ENCODE assay signal across 8 cellular contexts in the genomic region with DNA sequence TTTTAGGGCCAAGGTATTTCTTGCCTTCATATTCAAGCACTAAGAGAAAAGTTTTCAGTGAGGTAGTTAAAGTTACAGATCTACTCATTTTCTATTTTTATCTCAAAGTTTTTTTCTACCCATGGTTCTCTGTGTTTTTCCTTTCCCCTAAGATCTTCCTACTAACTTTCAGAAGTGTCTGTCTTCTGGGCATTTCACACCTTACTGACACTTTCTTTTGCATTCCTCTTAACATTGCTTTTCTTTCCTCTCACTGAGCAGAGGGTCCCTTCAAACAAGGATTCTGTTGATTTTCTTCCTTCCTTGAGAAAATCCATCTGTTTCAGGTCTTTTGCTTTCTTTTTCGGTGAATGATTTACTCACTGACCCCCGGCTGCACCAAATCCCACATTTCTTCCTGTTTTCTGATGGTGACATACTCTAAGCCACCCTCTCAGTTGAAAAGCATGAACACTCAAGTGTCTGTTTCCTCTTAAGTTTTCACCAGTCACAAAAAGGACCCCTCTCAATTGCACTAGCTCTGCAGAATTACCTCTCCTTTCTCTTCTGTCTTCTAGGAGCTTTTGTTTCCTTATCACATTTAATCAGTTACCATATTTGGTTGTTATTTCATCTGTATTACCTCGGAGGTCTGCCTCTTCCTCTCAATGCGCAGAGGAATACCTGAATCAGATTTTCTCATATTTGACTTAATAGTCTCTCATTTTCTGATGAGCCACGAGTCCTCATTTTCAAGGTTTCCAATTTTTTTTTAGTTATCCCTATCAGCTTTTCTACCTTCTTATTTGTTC.
DNase-seq lines count a peak whose midpoint lies in the region; ATAC-seq, FAIRE-seq and TF ChIP-seq lines count a peak whose summit lies in the region.

No MANE protein-coding gene starts in this region.

- TF ChIP-seq POLR2A in A549 (IDR thresholded peaks at IDR 0.05; ENCODE audit: low read length) (no peak), thyroid gland (IDR thresholded peaks at IDR 0.05) (no peak)

- TF ChIP-seq CTCF in A549 (IDR thresholded peaks at IDR 0.05) (no peak), thyroid gland (IDR thresholded peaks at IDR 0.05) (no peak)

- TF ChIP-seq EP300 in A549 (IDR thresholded peaks at IDR 0.05) = no peak

- FAIRE-seq in A549 (lab: Jason Lieb, UNC) = no peak

- H3K9me3 ChIP-seq in A549 (no peaks in the 10 kb centered on the region), thyroid gland (no peaks in the 10 kb centered on the region)

- H3K27ac ChIP-seq in A549 (peak overlapping the region; percentile 29 to 53), thyroid gland (no peak overlapping the region)

- POLR2A ChIA-PET in A549 (lab: Yijun Ruan, JAX) = no interaction called here

- peak overlapping the region; percentile 49 for H3K4me2 ChIP-seq in A549

- 15% methylated on average over 5 of the region's 5 CpGs for WGBS in A549 (ENCODE audit: missing lambda C conversion rate)
- WGBS in thyroid gland, 2 donors = 28 to 31% methylated on average over 5 of the region's 5 CpGs

- DNase-seq in A549 (ENCODE audit: low read depth in 1 of 2, low spot score in 1 of 2) (peak in 1 of 2 experiments; percentile 26), KG1 (lab: John Stamatoyannopoulos, UW) (peak; percentile 75), fibroblast of peridontal ligament (ENCODE audit: extremely low read depth) (peak; percentile 9), NCI-H82 treated with DMSO at 0.1 percent for 48 hours (lab: John Stamatoyannopoulos, UW; ENCODE audit: unreplicated experiment) (no peak), occipital lobe (lab: John Stamatoyannopoulos, UW) (no peak), thyroid gland (no peak)

- peaks cover 38% of the 10 kb centered on the region for H3K4me1 ChIP-seq in A549
- H3K4me1 ChIP-seq in thyroid gland = peaks cover 0 to 3% of the 10 kb centered on the region in 2 donors

- no peak for TF ChIP-seq RAD21 in A549 (conservative IDR thresholded peaks at IDR 0.05 in 1 of 2, IDR thresholded peaks at IDR 0.05 in 1 of 2)

- H3K4me3 ChIP-seq in A549 (no peak overlapping the region), thyroid gland (replicated peaks in 1 of 3) (no peak overlapping the region)

- no peaks in the 10 kb centered on the region for H3K36me3 ChIP-seq in thyroid gland

- intact Hi-C loops in thyroid gland (cut with DNase I) = no loop called here

- CTCF ChIA-PET in A549 (lab: Yijun Ruan, JAX) = no interaction called here

- peak; percentile 54 to 60; a peak in 4 of 6 replicates for ATAC-seq in A549
- ATAC-seq in GM18508 (IDR thresholded peaks at IDR 0.05; ENCODE audit: insufficient read depth, unreplicated experiment) = peak; percentile 62
- ATAC-seq in GM18867 (IDR thresholded peaks at IDR 0.05; ENCODE audit: unreplicated experiment) = no peak

- no peaks in the 10 kb centered on the region for H3K27me3 ChIP-seq in thyroid gland

TF ChIP-seq in A549, 52 proteins besides CTCF, POLR2A, EP300 and RAD21:
- TF ChIP-seq, protein P1, sequence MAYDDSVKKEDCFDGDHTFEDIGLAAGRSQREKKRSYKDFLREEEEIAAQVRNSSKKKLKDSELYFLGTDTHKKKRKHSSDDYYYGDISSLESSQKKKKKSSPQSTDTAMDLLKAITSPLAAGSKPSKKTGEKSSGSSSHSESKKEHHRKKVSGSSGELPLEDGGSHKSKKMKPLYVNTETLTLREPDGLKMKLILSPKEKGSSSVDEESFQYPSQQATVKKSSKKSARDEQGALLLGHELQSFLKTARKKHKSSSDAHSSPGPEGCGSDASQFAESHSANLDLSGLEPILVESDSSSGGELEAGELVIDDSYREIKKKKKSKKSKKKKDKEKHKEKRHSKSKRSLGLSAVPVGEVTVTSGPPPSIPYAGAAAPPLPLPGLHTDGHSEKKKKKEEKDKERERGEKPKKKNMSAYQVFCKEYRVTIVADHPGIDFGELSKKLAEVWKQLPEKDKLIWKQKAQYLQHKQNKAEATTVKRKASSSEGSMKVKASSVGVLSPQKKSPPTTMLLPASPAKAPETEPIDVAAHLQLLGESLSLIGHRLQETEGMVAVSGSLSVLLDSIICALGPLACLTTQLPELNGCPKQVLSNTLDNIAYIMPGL (CRISPR knock-in tag; IDR thresholded peaks at IDR 0.05; ENCODE audit: borderline replicate concordance) = no peak
- TF ChIP-seq EHF (CRISPR knock-in tag; IDR thresholded peaks at IDR 0.05) (no peak), RCOR1 (IDR thresholded peaks at IDR 0.05; ENCODE audit: low read depth, low read length) (no peak), FOXS1 (CRISPR knock-in tag; IDR thresholded peaks at IDR 0.05) (no peak), KDM5A (IDR thresholded peaks at IDR 0.05) (no peak), MAFK (IDR thresholded peaks at IDR 0.05; ENCODE audit: partially characterized antibody) (no peak), HOXB5 (CRISPR knock-in tag; IDR thresholded peaks at IDR 0.05) (no peak), ZFP36 (IDR thresholded peaks at IDR 0.05; ENCODE audit: borderline replicate concordance, partially characterized antibody) (no peak), REST (IDR thresholded peaks at IDR 0.05) (no peak), MAX (IDR thresholded peaks at IDR 0.05) (no peak), SREBF2 (IDR thresholded peaks at IDR 0.05) (no peak), PBX3 (IDR thresholded peaks at IDR 0.05) (no peak), CBX8 (IDR thresholded peaks at IDR 0.05) (no peak), POLR2AphosphoS2 (conservative IDR thresholded peaks at IDR 0.05; ENCODE audit: low read length) (no peak), FOSL2 (IDR thresholded peaks at IDR 0.05) (no peak), FOSL2 (CRISPR knock-in tag; IDR thresholded peaks at IDR 0.05) (no peak), JUN (IDR thresholded peaks at IDR 0.05) (no peak)
- TF ChIP-seq, protein P2, sequence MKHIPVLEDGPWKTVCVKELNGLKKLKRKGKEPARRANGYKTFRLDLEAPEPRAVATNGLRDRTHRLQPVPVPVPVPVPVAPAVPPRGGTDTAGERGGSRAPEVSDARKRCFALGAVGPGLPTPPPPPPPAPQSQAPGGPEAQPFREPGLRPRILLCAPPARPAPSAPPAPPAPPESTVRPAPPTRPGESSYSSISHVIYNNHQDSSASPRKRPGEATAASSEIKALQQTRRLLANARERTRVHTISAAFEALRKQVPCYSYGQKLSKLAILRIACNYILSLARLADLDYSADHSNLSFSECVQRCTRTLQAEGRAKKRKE (CRISPR knock-in tag; IDR thresholded peaks at IDR 0.05; ENCODE audit: low read depth) = no peak
- TF ChIP-seq, protein P3, sequence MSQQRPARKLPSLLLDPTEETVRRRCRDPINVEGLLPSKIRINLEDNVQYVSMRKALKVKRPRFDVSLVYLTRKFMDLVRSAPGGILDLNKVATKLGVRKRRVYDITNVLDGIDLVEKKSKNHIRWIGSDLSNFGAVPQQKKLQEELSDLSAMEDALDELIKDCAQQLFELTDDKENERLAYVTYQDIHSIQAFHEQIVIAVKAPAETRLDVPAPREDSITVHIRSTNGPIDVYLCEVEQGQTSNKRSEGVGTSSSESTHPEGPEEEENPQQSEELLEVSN (IDR thresholded peaks at IDR 0.05; ENCODE audit: borderline replicate concordance, low read depth) = no peak

Comparison
In these comparisons a context has a peak if more than half of its experiments do, and no peak if none do; other contexts are left out.
1. DNase-seq: peak in KG1 (single experiment) and fibroblast of peridontal ligament (single experiment); none in NCI-H82 treated with DMSO at 0.1 percent for 48 hours (single experiment), occipital lobe (single experiment) and thyroid gland (0 of 2).
2. H3K27ac ChIP-seq: peak in A549 (2 of 2); none in thyroid gland (0 of 3).